Comparison of ENCODE assay signal across 8 cellular contexts in genomic region chr5:139669681-139670368, GRCh38. TPM values are rescaled to one million over a fixed set of nuclear protein-coding genes. Genes with fewer than 3 reads are reported as not detected.
A peak's percentile ranks its signal among the peaks of the same experiment; 100 is the strongest.
DNase-seq lines count a peak whose midpoint lies in the region; ATAC-seq and TF ChIP-seq lines count a peak whose summit lies in the region.

No MANE protein-coding gene starts in this region.

- H3K27ac Mint-ChIP-seq in central memory CD8-positive, alpha-beta T cell (ENCODE audit: low read depth) = peak overlapping the region; percentile 63

- peak; percentile 29 for ATAC-seq in GM21737 (IDR thresholded peaks at IDR 0.05; ENCODE audit: unreplicated experiment)
- peak; percentile 44 for ATAC-seq in central memory CD8-positive, alpha-beta T cell (replicated peaks; ENCODE audit: extremely low read depth, poor library complexity, severe bottlenecking)

- no peak for TF ChIP-seq RAD21 in neural cell (conservative IDR thresholded peaks at IDR 0.05)

- no peaks in the 10 kb centered on the region for H4K20me1 ChIP-seq in neural cell (ENCODE audit: insufficient read depth)

- 75% methylated on average over 22 of the region's 23 CpGs for WGBS in prostate gland

- H3K36me3 Mint-ChIP-seq in central memory CD8-positive, alpha-beta T cell (ENCODE audit: insufficient read depth) = peaks cover 8% of the 10 kb centered on the region

- H3K9me3 Mint-ChIP-seq in central memory CD8-positive, alpha-beta T cell = no peaks in the 10 kb centered on the region

- TF ChIP-seq POLR2A in NB4 (IDR thresholded peaks at IDR 0.05; ENCODE audit: extremely low read depth, insufficient read length) (no peak), prostate gland (IDR thresholded peaks at IDR 0.05) (no peak)

- H3K27ac ChIP-seq in neural cell (ENCODE audit: low read length) (peak overlapping the region; percentile 34), prostate gland (no peak overlapping the region)

- no peaks in the 10 kb centered on the region for H3K27me3 ChIP-seq in neural cell (ENCODE audit: insufficient read depth, low read depth, low read length)
- H3K27me3 ChIP-seq in prostate gland (replicated peaks; ENCODE audit: insufficient read depth) = no peaks in the 10 kb centered on the region

- H3K9me2 ChIP-seq in neural cell (ENCODE audit: insufficient read depth, low read length) = no peaks in the 10 kb centered on the region

- peak overlapping the region; percentile 26 for H3K9ac ChIP-seq in neural cell (ENCODE audit: low read length)

- H2AFZ ChIP-seq in neural cell (ENCODE audit: low read depth, low read length) = no peak overlapping the region

- peaks cover 14% of the 10 kb centered on the region for H3K4me1 ChIP-seq in prostate gland (replicated peaks)

- no peaks in the 10 kb centered on the region for H3F3A ChIP-seq in neural cell (ENCODE audit: insufficient read depth, low read length, poor library complexity, severe bottlenecking)

- peak overlapping the region; percentile 80 for H3K4me3 Mint-ChIP-seq in central memory CD8-positive, alpha-beta T cell

- peak overlapping the region; percentile 78; the same call in 1 of the 2 replicates for H3K4me3 ChIP-seq in GM08714 (ENCODE audit: low read length)
- peak overlapping the region; percentile 25 for H3K4me3 ChIP-seq in NB4 (ENCODE audit: low read depth, low read length)
- no peak overlapping the region for H3K4me3 ChIP-seq in neural cell (ENCODE audit: low read length)
- H3K4me3 ChIP-seq in prostate gland = no peak overlapping the region

- peaks cover 17% of the 10 kb centered on the region for H3K79me2 ChIP-seq in neural cell (replicated peaks; ENCODE audit: insufficient read depth, low read length)

- H3K9me3 ChIP-seq in neural cell (ENCODE audit: low read length) (no peaks in the 10 kb centered on the region), prostate gland (no peaks in the 10 kb centered on the region)

- H3K36me3 ChIP-seq in neural cell (ENCODE audit: insufficient read depth, low read length) = no peaks in the 10 kb centered on the region
- H3K36me3 ChIP-seq in prostate gland = no peaks in the 10 kb centered on the region

- no peak overlapping the region for H3K4me2 ChIP-seq in neural cell (ENCODE audit: low read length)

- TF ChIP-seq EP300 in neural cell (conservative IDR thresholded peaks at IDR 0.05; ENCODE audit: poor library complexity, severe bottlenecking) = no peak

- DNase-seq in NB4 (ENCODE audit: low read depth) (peak; percentile 95), NCI-H510A treated with DMSO at 0.1 percent for 48 hours (lab: John Stamatoyannopoulos, UW) (no peak), prostate gland (ENCODE audit: low spot score) (no peak), SIG-M5 treated with dmso at 0.1 percent for 504 hours (lab: John Stamatoyannopoulos, UW; ENCODE audit: unreplicated experiment) (no peak)
- DNase-seq in central memory CD8-positive, alpha-beta T cell (ENCODE audit: low spot score in 2 of 2) = no peak

- peaks cover 51% of the 10 kb centered on the region for H3K4me1 Mint-ChIP-seq in central memory CD8-positive, alpha-beta T cell

- intact Hi-C loops in prostate gland (cut with DNase I) = no loop called here

- no peaks in the 10 kb centered on the region for H3K27me3 Mint-ChIP-seq in central memory CD8-positive, alpha-beta T cell

- TF ChIP-seq CTCF in NB4 (IDR thresholded peaks at IDR 0.05; ENCODE audit: low read depth, low read length) = no peak
- TF ChIP-seq CTCF in neural cell (IDR thresholded peaks at IDR 0.05; ENCODE audit: poor library complexity, severe bottlenecking) = no peak
- TF ChIP-seq CTCF in prostate gland (IDR thresholded peaks at IDR 0.05) = no peak

TF ChIP-seq in neural cell, 6 proteins besides CTCF, POLR2A, EP300 and RAD21:
- no peak for TF ChIP-seq MXI1 (conservative IDR thresholded peaks at IDR 0.05; ENCODE audit: poor library complexity, severe bottlenecking)
- no peak for TF ChIP-seq SMC3 (conservative IDR thresholded peaks at IDR 0.05; ENCODE audit: poor library complexity)
- TF ChIP-seq TAF1 (IDR thresholded peaks at IDR 0.05; ENCODE audit: low read depth) = no peak
- TF ChIP-seq, protein P1, sequence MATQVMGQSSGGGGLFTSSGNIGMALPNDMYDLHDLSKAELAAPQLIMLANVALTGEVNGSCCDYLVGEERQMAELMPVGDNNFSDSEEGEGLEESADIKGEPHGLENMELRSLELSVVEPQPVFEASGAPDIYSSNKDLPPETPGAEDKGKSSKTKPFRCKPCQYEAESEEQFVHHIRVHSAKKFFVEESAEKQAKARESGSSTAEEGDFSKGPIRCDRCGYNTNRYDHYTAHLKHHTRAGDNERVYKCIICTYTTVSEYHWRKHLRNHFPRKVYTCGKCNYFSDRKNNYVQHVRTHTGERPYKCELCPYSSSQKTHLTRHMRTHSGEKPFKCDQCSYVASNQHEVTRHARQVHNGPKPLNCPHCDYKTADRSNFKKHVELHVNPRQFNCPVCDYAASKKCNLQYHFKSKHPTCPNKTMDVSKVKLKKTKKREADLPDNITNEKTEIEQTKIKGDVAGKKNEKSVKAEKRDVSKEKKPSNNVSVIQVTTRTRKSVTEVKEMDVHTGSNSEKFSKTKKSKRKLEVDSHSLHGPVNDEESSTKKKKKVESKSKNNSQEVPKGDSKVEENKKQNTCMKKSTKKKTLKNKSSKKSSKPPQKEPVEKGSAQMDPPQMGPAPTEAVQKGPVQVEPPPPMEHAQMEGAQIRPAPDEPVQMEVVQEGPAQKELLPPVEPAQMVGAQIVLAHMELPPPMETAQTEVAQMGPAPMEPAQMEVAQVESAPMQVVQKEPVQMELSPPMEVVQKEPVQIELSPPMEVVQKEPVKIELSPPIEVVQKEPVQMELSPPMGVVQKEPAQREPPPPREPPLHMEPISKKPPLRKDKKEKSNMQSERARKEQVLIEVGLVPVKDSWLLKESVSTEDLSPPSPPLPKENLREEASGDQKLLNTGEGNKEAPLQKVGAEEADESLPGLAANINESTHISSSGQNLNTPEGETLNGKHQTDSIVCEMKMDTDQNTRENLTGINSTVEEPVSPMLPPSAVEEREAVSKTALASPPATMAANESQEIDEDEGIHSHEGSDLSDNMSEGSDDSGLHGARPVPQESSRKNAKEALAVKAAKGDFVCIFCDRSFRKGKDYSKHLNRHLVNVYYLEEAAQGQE (IDR thresholded peaks at IDR 0.05; ENCODE audit: borderline replicate concordance) = no peak
- no peak for TF ChIP-seq POLR2AphosphoS5 (IDR thresholded peaks at IDR 0.05)
- TF ChIP-seq EZH2 (IDR thresholded peaks at IDR 0.05; ENCODE audit: borderline replicate concordance, insufficient read depth, low read length, poor library complexity, severe bottlenecking) = no peak

RNA-seq across cellular contexts. Expression of gene CXXC5, which starts 21.7 kb away (rescaled TPM):
- polyA plus RNA-seq in neural cell = 24.4 and 38.0 TPM in 2 replicates
- polyA minus RNA-seq in neural cell = 37.0 and 40.1 TPM in 2 replicates
- 10 to 100 TPM; 47.4 to 47.7 TPM for total RNA-seq in prostate gland

Comparison
In these comparisons a context has a peak if more than half of its experiments do, and no peak if none do; other contexts are left out.
1. H3K4me3 ChIP-seq: peak in GM08714 (single experiment) and NB4 (single experiment); none in neural cell (single experiment) and prostate gland (0 of 2).